8 cellular contexts compared by ENCODE assay signal in the genomic region with DNA sequence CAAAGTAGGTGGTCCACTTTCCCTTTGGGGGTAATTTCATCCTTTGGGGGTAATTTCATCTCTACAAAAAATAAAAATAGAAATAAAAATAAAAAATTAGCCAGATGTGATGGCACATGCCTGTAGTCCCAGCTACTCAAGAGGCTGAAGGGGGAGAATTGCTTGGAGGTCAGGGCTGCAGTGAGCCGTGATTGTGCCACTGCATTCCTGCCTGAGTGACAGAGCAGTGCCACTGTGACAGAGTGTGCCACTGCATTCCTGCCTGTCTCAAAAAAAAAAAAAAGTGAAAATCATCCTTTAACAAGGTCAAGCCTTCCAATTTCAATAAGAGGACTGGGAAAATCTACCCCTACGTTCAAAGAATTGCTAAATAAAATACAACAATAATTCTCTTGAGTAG.
"Had no signal": no experiment of that assay in that cellular context is flagged by ENCODE, and none has a peak within 500 bp of the region (broad histone marks: within the 10 kb centered on the region; RNA-seq: fewer than 3 reads in every experiment).

No MANE protein-coding gene starts in this region.

- H3K27ac ChIP-seq: GM23248, HL-60 had no signal

- DNase-seq: GM23248, GOT3, H7, HFFc6 had no signal

- H3K4me3 ChIP-seq: GM23248, HAP-1 had no signal

- FAIRE-seq: HepG2 had no signal

- ATAC-seq: HCT116, HepG2 had no signal

- H3K9me3 ChIP-seq: HAP-1 had no signal

- H3K36me3 ChIP-seq: HAP-1 had no signal
